In genomic region chr13:78607409-78608253, GRCh38 we compare ENCODE assay signal across 1 cellular context.
TF ChIP-seq lines count a peak whose summit lies in the region.

No MANE protein-coding gene starts in this region.

TF ChIP-seq in WTC11, 78 proteins besides CTCF, POLR2A, EP300 and RAD21 (continued from another document):
- no peak for TF ChIP-seq ERG (CRISPR knock-in tag; IDR thresholded peaks at IDR 0.05)
